In the genomic region with DNA sequence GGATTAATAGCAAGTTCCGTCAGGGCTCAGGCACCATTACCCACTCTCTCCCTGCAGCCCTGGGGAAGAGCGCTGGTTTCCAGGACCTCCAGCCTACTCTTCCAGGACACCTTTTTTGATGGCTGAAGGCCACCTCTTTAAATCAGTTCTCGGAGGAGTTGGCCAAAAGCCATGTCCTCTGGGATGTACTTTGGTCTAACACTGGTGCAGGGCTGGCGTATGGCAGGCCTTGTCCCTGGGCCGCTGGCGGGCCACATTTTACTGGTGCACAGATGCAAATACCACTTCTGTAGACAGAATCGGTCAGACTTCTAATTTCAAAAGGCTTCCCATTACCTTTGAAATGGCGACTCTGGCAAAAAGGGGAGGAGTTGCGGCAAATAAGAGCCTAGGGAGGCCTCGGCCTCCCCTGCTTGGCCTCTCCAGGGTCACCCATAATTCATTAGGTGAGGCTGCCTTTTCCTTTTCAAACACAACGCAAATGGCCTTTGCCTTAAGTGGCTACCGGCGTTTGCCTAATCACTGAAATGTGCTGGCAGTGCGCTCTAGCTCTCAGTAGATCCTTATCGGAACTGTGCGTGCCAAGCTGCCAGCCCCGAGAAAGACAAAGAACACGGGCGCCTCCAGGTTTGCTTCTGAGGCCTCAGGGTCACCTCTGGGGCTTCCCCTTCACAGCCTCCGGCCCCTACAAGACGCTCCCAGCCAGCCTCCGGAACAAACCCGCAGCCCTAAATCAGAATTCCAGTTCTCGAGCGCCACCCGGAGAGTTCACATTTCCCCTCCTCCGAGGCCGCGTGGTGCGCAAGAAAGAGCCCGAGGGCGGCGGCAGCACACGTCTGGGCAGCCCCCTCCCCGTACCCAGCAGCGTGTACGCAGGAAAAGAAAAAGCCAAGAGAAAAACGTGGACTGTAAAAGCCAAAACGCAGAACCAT, we compare ENCODE assay signal across 8 cellular contexts.
DNase-seq lines count a peak whose midpoint lies in the region.

No MANE protein-coding gene starts in this region.

- H3K36me3 ChIP-seq in iPS-20b (ENCODE audit: insufficient read depth, low read depth, low read length), result no peaks in the 10 kb centered on the region

- DNase-seq in NCI-H524 (lab: John Stamatoyannopoulos, UW) (peak; percentile 78 to 79), NCI-H524 treated with DMSO at 0.1 percent for 48 hours (lab: John Stamatoyannopoulos, UW) (no peak), RPMI8226 (peak; percentile 84), GDM1 (lab: John Stamatoyannopoulos, UW) (no peak), hepatic stellate cell (ENCODE audit: low spot score) (no peak)
- peak; percentile 72 for DNase-seq in activated naive CD4-positive, alpha-beta T cell treated with anti-CD3 and anti-CD28 coated beads, Interleukin-2, amount 50 U/mL, for 16 hours
- DNase-seq in stimulated activated CD4-positive, alpha-beta T cell treated with anti-CD3 and anti-CD28 coated beads, Interleukin-4, amount 100 ng/mL, for 24 hours, result peak; percentile 78

- H3K27me3 ChIP-seq in iPS-20b (ENCODE audit: insufficient read depth, low read length), result peaks cover 30% of the 10 kb centered on the region

- H3K9me3 ChIP-seq in iPS-20b (ENCODE audit: insufficient read depth, low read depth, low read length), result no peaks in the 10 kb centered on the region

- H3K9ac ChIP-seq in iPS-20b (ENCODE audit: low read depth, low read length), result peak overlapping the region; percentile 88; the same call in 1 of the 2 replicates

- peak overlapping the region; percentile 74 for H3K4me3 ChIP-seq in iPS-20b (ENCODE audit: low read length)

- H3K27ac ChIP-seq in iPS-20b (ENCODE audit: low read length), result no peak overlapping the region

- peaks cover 13% of the 10 kb centered on the region; the same call in 1 of the 2 replicates for H3K4me1 ChIP-seq in iPS-20b (ENCODE audit: insufficient read depth, low read length)

Comparison
In these comparisons a context has a peak if more than half of its experiments do, and no peak if none do; other contexts are left out.
1. DNase-seq: peak in NCI-H524 (2 of 2), RPMI8226 (single experiment), activated naive CD4-positive, alpha-beta T cell treated with anti-CD3 and anti-CD28 coated beads, Interleukin-2, amount 50 U/mL, for 16 hours (single experiment) and stimulated activated CD4-positive, alpha-beta T cell treated with anti-CD3 and anti-CD28 coated beads, Interleukin-4, amount 100 ng/mL, for 24 hours (single experiment); none in NCI-H524 treated with DMSO at 0.1 percent for 48 hours (single experiment), GDM1 (single experiment) and hepatic stellate cell (single experiment).